Comparison of ENCODE assay signal across 16 cellular contexts in the genomic region with DNA sequence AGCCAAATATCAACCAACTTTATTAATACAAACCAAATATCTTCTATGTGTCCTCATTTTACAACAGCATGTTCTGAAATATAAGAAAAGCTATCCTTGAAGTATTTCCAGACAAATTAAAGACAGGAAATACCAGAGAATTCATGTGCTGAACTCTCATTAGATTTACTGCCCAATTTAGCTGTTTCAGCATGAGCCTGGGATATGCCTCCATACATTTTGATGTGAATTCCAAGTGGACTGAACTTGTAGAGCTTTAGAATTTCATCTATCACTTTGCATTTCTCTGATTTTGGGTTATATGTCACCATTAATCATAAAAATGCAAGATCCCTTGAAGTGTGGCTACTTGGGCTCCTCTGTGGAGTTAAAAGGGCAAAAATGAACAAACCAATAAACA.
DNase-seq lines count a peak whose midpoint lies in the region; FAIRE-seq and TF ChIP-seq lines count a peak whose summit lies in the region.
"Had no signal": no experiment of that assay in that cellular context is flagged by ENCODE, and none has a peak within 500 bp of the region (broad histone marks: within the 10 kb centered on the region; RNA-seq: fewer than 3 reads in every experiment).

No MANE protein-coding gene starts in this region.

- H3K9me3 Mint-ChIP-seq in neural progenitor cell = no peaks in the 10 kb centered on the region

- no peaks in the 10 kb centered on the region for H3K9me1 ChIP-seq in keratinocyte (ENCODE audit: control insufficient read depth, extremely low read depth, insufficient read depth, low read length)

- H3K9ac ChIP-seq in keratinocyte (ENCODE audit: control insufficient read depth, extremely low read depth, insufficient read depth, low read length) = no peak overlapping the region
- H3K9ac ChIP-seq in neural progenitor cell = no peak overlapping the region

- H3K36me3 Mint-ChIP-seq in neural progenitor cell = no peaks in the 10 kb centered on the region

- DNase-seq in A172 (ENCODE audit: low spot score) = peak; percentile 40
- peak; percentile 6 for DNase-seq in HCEC 1CT
- peak; percentile 14 for DNase-seq in astrocyte of the spinal cord (ENCODE audit: low read depth, low spot score)
- DNase-seq in keratinocyte (ENCODE audit: low read depth, low spot score) = no peak
- DNase-seq in neural progenitor cell (ENCODE audit: low spot score) = no peak
- DNase-seq in NCI-H1694 (lab: John Stamatoyannopoulos, UW) = no peak
- DNase-seq in stimulated activated CD4-positive, alpha-beta T cell treated with anti-CD3 and anti-CD28 coated beads, Interleukin-4, amount 100 ng/mL, for 1 hour = no peak
- DNase-seq in NCI-H446 treated with DMSO at 0.1 percent for 48 hours (lab: John Stamatoyannopoulos, UW) = no peak
- DNase-seq: Caco-2, H7, KG1, NCI-H1092 treated with DMSO at 0.1 percent for 48 hours, NCI-H1694 treated with DMSO at 0.1 percent for 48 hours, NCI-H510A, Right ventricle myocardium superior had no signal

- H3F3A ChIP-seq in neural progenitor cell (ENCODE audit: low read depth) = no peaks in the 10 kb centered on the region

- H3K9me3 ChIP-seq in keratinocyte (ENCODE audit: control insufficient read depth, low read depth, low read length) = no peaks in the 10 kb centered on the region
- no peaks in the 10 kb centered on the region for H3K9me3 ChIP-seq in neural progenitor cell (ENCODE audit: low read depth)
- H3K9me3 ChIP-seq: Caco-2 had no signal

- H3K27ac ChIP-seq in keratinocyte (ENCODE audit: control insufficient read depth, insufficient read depth, low read length) (no peak overlapping the region), neural progenitor cell (no peak overlapping the region)
- H3K27ac ChIP-seq: 22Rv1 had no signal

- H3K4me3 Mint-ChIP-seq in neural progenitor cell = no peak overlapping the region

- in situ Hi-C loops in astrocyte of the spinal cord (cut with HindIII; ENCODE audit: low sequenced_read_pairs) = no loop called here

- H3K79me2 ChIP-seq in keratinocyte (ENCODE audit: control insufficient read depth, insufficient read depth, low read length) (no peaks in the 10 kb centered on the region), neural progenitor cell (ENCODE audit: low read depth) (no peaks in the 10 kb centered on the region)

- H3K4me2 ChIP-seq in keratinocyte (ENCODE audit: control insufficient read depth, extremely low read depth, insufficient read depth, low read depth, low read length) = no peak overlapping the region
- no peak overlapping the region for H3K4me2 ChIP-seq in neural progenitor cell

- no peak overlapping the region for H3K27ac Mint-ChIP-seq in neural progenitor cell

- dilution Hi-C loops in keratinocyte (cut with MboI; ENCODE audit: extremely low pct_ligation_motif_present, low sequenced_read_pairs) = no loop called here

- H3K27me3 Mint-ChIP-seq in neural progenitor cell (ENCODE audit: insufficient read depth, low read depth) = no peaks in the 10 kb centered on the region

- peaks cover 27% of the 10 kb centered on the region for H3K4me1 Mint-ChIP-seq in neural progenitor cell

- FAIRE-seq in keratinocyte (lab: Jason Lieb, UNC) = peak; percentile 23

- H4K20me1 ChIP-seq in keratinocyte (ENCODE audit: control insufficient read depth, extremely low read depth, insufficient read depth, low read length) (no peaks in the 10 kb centered on the region), neural progenitor cell (ENCODE audit: low read depth) (no peaks in the 10 kb centered on the region)

- no peak overlapping the region for H3K4me3 ChIP-seq in astrocyte of the spinal cord (ENCODE audit: low read depth, low read length)
- no peak overlapping the region for H3K4me3 ChIP-seq in keratinocyte (ENCODE audit: control insufficient read depth in 2 of 3, extremely low read depth in 1 of 3, insufficient read depth in 2 of 3, low read depth in 1 of 3, low read length in 3 of 3)
- H3K4me3 ChIP-seq in neural progenitor cell = no peak overlapping the region

- H2AFZ ChIP-seq in keratinocyte (ENCODE audit: control insufficient read depth, low read length) = no peak overlapping the region
- H2AFZ ChIP-seq in neural progenitor cell (replicated peaks) = no peak overlapping the region

- TF ChIP-seq CTCF in astrocyte of the spinal cord (IDR thresholded peaks at IDR 0.05; ENCODE audit: low read depth, low read length) (no peak), keratinocyte (optimal IDR thresholded peaks at IDR 0.05 in 1 of 3, IDR thresholded peaks at IDR 0.05 in 1 of 3, conservative IDR thresholded peaks at IDR 0.05 in 1 of 3; ENCODE audit: extremely low read depth in 1 of 3, insufficient read depth in 2 of 3, low read length in 3 of 3) (no peak), neural progenitor cell (IDR thresholded peaks at IDR 0.05) (no peak)

- H3K4me1 ChIP-seq in keratinocyte (ENCODE audit: control insufficient read depth, extremely low read depth, insufficient read depth, low read length) (peaks cover 15% of the 10 kb centered on the region), neural progenitor cell (peaks cover 15% of the 10 kb centered on the region)
- H3K4me1 ChIP-seq: Caco-2 had no signal

- H3K27me3 ChIP-seq in keratinocyte (ENCODE audit: control insufficient read depth, extremely low read depth, insufficient read depth, low read length) (no peaks in the 10 kb centered on the region), neural progenitor cell (no peaks in the 10 kb centered on the region)

- H3K36me3 ChIP-seq in keratinocyte (ENCODE audit: control insufficient read depth in 2 of 2, extremely low read depth in 1 of 2, insufficient read depth in 2 of 2, low read length in 2 of 2) (no peaks in the 10 kb centered on the region), neural progenitor cell (no peaks in the 10 kb centered on the region)

Comparison
In these comparisons a context has a peak if more than half of its experiments do, and no peak if none do; other contexts are left out.
1. DNase-seq: peak in A172 (single experiment), HCEC 1CT (single experiment) and astrocyte of the spinal cord (single experiment); none in keratinocyte (single experiment), neural progenitor cell (single experiment), NCI-H1694 (single experiment), stimulated activated CD4-positive, alpha-beta T cell treated with anti-CD3 and anti-CD28 coated beads, Interleukin-4, amount 100 ng/mL, for 1 hour (single experiment) and NCI-H446 treated with DMSO at 0.1 percent for 48 hours (single experiment).